Comparison of ENCODE assay signal across 25 cellular contexts in the genomic region with DNA sequence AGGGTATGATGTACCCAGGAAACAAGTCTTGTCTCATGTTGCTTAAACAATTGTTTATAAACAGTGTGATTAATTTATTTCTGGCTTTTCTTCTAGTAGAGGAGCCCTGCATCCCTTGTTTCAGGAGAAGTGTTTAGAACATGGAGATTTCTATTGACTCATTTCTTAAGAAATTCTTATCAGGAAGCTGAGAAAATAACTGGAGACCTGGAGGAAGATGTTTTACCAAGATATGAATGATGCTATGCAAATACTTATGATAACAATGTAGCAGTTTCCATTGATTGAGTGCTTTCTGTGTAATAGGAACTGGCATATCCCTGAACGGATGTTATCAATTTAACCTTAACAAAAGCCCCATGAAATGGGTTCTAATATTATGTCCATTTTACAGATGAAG.
"Had no signal": no experiment of that assay in that cellular context is flagged by ENCODE, and none has a peak within 500 bp of the region (broad histone marks: within the 10 kb centered on the region; RNA-seq: fewer than 3 reads in every experiment).

No MANE protein-coding gene starts in this region.

- H3K4me2 ChIP-seq: hepatocyte had no signal

- H3K79me2 ChIP-seq: hepatocyte had no signal

- H2AFZ ChIP-seq: hepatocyte had no signal

- H3K9me3 ChIP-seq: colonic mucosa, esophagus muscularis mucosa, esophagus squamous epithelium, gastrocnemius medialis, gastroesophageal sphincter, heart left ventricle, heart right ventricle had no signal

- H3K4me1 ChIP-seq: colonic mucosa, esophagus squamous epithelium, foreskin keratinocyte had no signal

- DNase-seq: colonic mucosa; cortex of kidney; dermis blood vessel endothelial cell; dorsolateral prefrontal cortex; effector CD4-positive, alpha-beta T cell; effector CD8-positive, alpha-beta T cell; effector memory CD4-positive, alpha-beta T cell; effector memory CD8-positive, alpha-beta T cell; endodermal cell; erythroblast; esophagus squamous epithelium; foreskin fibroblast; foreskin keratinocyte; foreskin melanocyte; gastrocnemius medialis; glutamatergic neuron; head of caudate nucleus; heart left ventricle; heart right ventricle had no signal

- H3K36me3 ChIP-seq: colonic mucosa, esophagus muscularis mucosa, esophagus squamous epithelium, gastrocnemius medialis, gastroesophageal sphincter, heart left ventricle, heart right ventricle had no signal

- H3K4me3 ChIP-seq: colonic mucosa, coronary artery, dorsolateral prefrontal cortex, esophagus muscularis mucosa, esophagus squamous epithelium, gastrocnemius medialis, gastroesophageal sphincter, heart left ventricle, heart right ventricle, hepatocyte had no signal

- H3K27me3 ChIP-seq: colonic mucosa, esophagus muscularis mucosa, gastrocnemius medialis, heart left ventricle, heart right ventricle had no signal

- ATAC-seq: effector memory CD8-positive, alpha-beta T cell; esophagus mucosa; foreskin keratinocyte; gastrocnemius medialis; gastroesophageal sphincter had no signal

- H3K27ac ChIP-seq: colonic mucosa, coronary artery, epithelial cell of prostate, esophagus muscularis mucosa, esophagus squamous epithelium, foreskin keratinocyte, gastroesophageal sphincter, hepatocyte had no signal
